In genomic region chr2:82494744-82495143, GRCh38 we compare ENCODE assay signal across 26 cellular contexts.
"Had no signal": no experiment of that assay in that cellular context is flagged by ENCODE, and none has a peak within 500 bp of the region (broad histone marks: within the 10 kb centered on the region; RNA-seq: fewer than 3 reads in every experiment).

No MANE protein-coding gene starts in this region.

- H3K27me3 ChIP-seq: colonic mucosa, neutrophil, right lobe of liver, suprapubic skin, transverse colon, upper lobe of right lung, uterus had no signal

- H3K27ac ChIP-seq: colonic mucosa, epithelial cell of prostate, neutrophil, parathyroid adenoma, prostate gland, right lobe of liver, suprapubic skin, transverse colon, upper lobe of right lung, uterus had no signal

- H3K9ac ChIP-seq: parathyroid adenoma had no signal

- H2AFZ ChIP-seq: parathyroid adenoma had no signal

- H3K4me1 ChIP-seq: parathyroid adenoma, prostate gland, right lobe of liver, suprapubic skin, upper lobe of right lung, uterus had no signal

- H3K9me3 ChIP-seq: colonic mucosa, neutrophil, prostate gland, right lobe of liver, suprapubic skin, upper lobe of right lung, uterus had no signal

- H3K36me3 ChIP-seq: colonic mucosa, neutrophil, prostate gland, right lobe of liver, suprapubic skin, transverse colon, upper lobe of right lung, uterus had no signal

- H3K79me2 ChIP-seq: parathyroid adenoma had no signal

- H3K4me3 ChIP-seq: colonic mucosa, lung, prostate gland, right lobe of liver, suprapubic skin, transverse colon, upper lobe of right lung, uterus had no signal

- DNase-seq: colonic mucosa; effector CD8-positive, alpha-beta T cell; endodermal cell; foreskin melanocyte; hippocampal formation; left colon; naive B cell; right lobe of liver; small intestine; stimulated activated CD4-positive, alpha-beta T cell treated with anti-CD3 and anti-CD28 coated beads, Interleukin-12 subunit alpha, Interleukin-12 subunit beta, amount 100 ng/mL, for 4 hours; stimulated activated CD4-positive, alpha-beta T cell treated with anti-CD3 and anti-CD28 coated beads, Interleukin-1b, Interleukin-23, amount 100 ng/mL, for 48 hours; stimulated activated CD4-positive, alpha-beta T cell treated with anti-CD3 and anti-CD28 coated beads, Interleukin-4, amount 100 ng/mL, for 1 hour; stimulated activated CD8-positive, alpha-beta memory T cell treated with anti-CD3 and anti-CD28 coated beads, Interleukin-4, amount 100 ng/mL, for 48 hours; stimulated activated naive CD4-positive, alpha-beta T cell; stimulated activated naive CD8-positive, alpha-beta T cell treated with anti-CD3 and anti-CD28 coated beads, Interleukin-15, amount 100 ng/mL, for 72 hours; transverse colon; upper lobe of right lung; uterus had no signal

- ATAC-seq: esophagus mucosa; left colon; natural killer cell treated with Interleukin-12 subunit alpha and Interleukin-12 subunit beta and Interleukin-15 and Interleukin-18, amount 100 ng/mL, for 72 hours; right lobe of liver; stimulated activated naive CD8-positive, alpha-beta T cell treated with anti-CD3 and anti-CD28 coated beads, Interleukin-15, amount 100 ng/mL, for 72 hours; upper lobe of right lung had no signal
